In genomic region chr12:110466791-110467190, GRCh38 we compare ENCODE assay signal across 8 cellular contexts. TPM values are rescaled to one million over a fixed set of nuclear protein-coding genes. Genes with fewer than 3 reads are reported as not detected.
DNase-seq lines count a peak whose midpoint lies in the region; ATAC-seq and TF ChIP-seq lines count a peak whose summit lies in the region.

No MANE protein-coding gene starts in this region.

- no peaks in the 10 kb centered on the region for H3K9me3 ChIP-seq in esophagus muscularis mucosa

- CTCF ChIA-PET in GM10248 (lab: Yijun Ruan, JAX) = interaction anchor here (4.9 to 6.3 kb wide), 3 partner anchors 10 to 134 kb away, joined by 40 to 71 read pairs (median 58); partner anchors contain the start of gene ARPC3

- peak overlapping the region; percentile 77 to 91 (median 82) for H3K4me3 ChIP-seq in esophagus muscularis mucosa

- intact Hi-C loops in esophagus muscularis mucosa (cut with DNase I) = loop anchor here (5.0 kb wide), 1 partner anchor 136 kb away; no protein-coding TSS in a partner anchor

- ATAC-seq in stimulated activated memory B cell treated with anti-CD40 and anti-IgM and Interleukin-4, amounts not matched to agents 10 μg/mL and 1 μg/mL and 100 μg/mL, for 72 hours = no peak
- ATAC-seq in left lobe of liver = no peak

- H3K4me3 Mint-ChIP-seq in activated T-cell treated with anti-CD3 and anti-CD28 coated beads, Interleukin-2, amount 50 U/mL, for 24 hours = peak overlapping the region; percentile 94
- H3K4me3 Mint-ChIP-seq in stimulated activated memory B cell treated with anti-CD40 and anti-IgM and Interleukin-4, amounts not matched to agents 10 μg/mL and 1 μg/mL and 100 μg/mL, for 72 hours = peak overlapping the region; percentile 93

- no peaks in the 10 kb centered on the region for H3K9me3 Mint-ChIP-seq in activated T-cell treated with anti-CD3 and anti-CD28 coated beads, Interleukin-2, amount 50 U/mL, for 24 hours
- no peaks in the 10 kb centered on the region for H3K9me3 Mint-ChIP-seq in stimulated activated memory B cell treated with anti-CD40 and anti-IgM and Interleukin-4, amounts not matched to agents 10 μg/mL and 1 μg/mL and 100 μg/mL, for 72 hours

- peaks cover 70% of the 10 kb centered on the region for H3K36me3 Mint-ChIP-seq in activated T-cell treated with anti-CD3 and anti-CD28 coated beads, Interleukin-2, amount 50 U/mL, for 24 hours (ENCODE audit: low read depth)
- peaks cover 18% of the 10 kb centered on the region for H3K36me3 Mint-ChIP-seq in stimulated activated memory B cell treated with anti-CD40 and anti-IgM and Interleukin-4, amounts not matched to agents 10 μg/mL and 1 μg/mL and 100 μg/mL, for 72 hours

- DNase-seq in activated T-cell treated with anti-CD3 and anti-CD28 coated beads, Interleukin-2, amount 50 U/mL, for 24 hours = no peak
- DNase-seq in activated T-cell treated with anti-CD3 and anti-CD28 coated beads for 4 hours = no peak
- DNase-seq in OCI-M1 (lab: John Stamatoyannopoulos, UW) = peak; percentile 46
- DNase-seq in esophagus muscularis mucosa (ENCODE audit: extremely low spot score) = no peak
- no peak for DNase-seq in GM10248 (ENCODE audit: extremely low spot score)
- no peak for DNase-seq in left lobe of liver (ENCODE audit: low spot score)
- no peak for DNase-seq in KG1 (lab: John Stamatoyannopoulos, UW)

- peak overlapping the region in 1 of 4 donors; percentile 94 for H3K27ac ChIP-seq in esophagus muscularis mucosa (replicated peaks in 1 of 4)

- no peaks in the 10 kb centered on the region for H3K27me3 ChIP-seq in esophagus muscularis mucosa

- 69% methylated on average over 5 of the region's 5 CpGs for WGBS in esophagus muscularis mucosa

- peaks cover 7 to 36% (median 33%) of the 10 kb centered on the region in 4 donors for H3K36me3 ChIP-seq in esophagus muscularis mucosa

- no peak for TF ChIP-seq POLR2A in esophagus muscularis mucosa (IDR thresholded peaks at IDR 0.05; ENCODE audit: low read depth)

- no peaks in the 10 kb centered on the region for H3K27me3 Mint-ChIP-seq in activated T-cell treated with anti-CD3 and anti-CD28 coated beads, Interleukin-2, amount 50 U/mL, for 24 hours
- H3K27me3 Mint-ChIP-seq in stimulated activated memory B cell treated with anti-CD40 and anti-IgM and Interleukin-4, amounts not matched to agents 10 μg/mL and 1 μg/mL and 100 μg/mL, for 72 hours = no peaks in the 10 kb centered on the region

- H3K4me1 Mint-ChIP-seq in activated T-cell treated with anti-CD3 and anti-CD28 coated beads, Interleukin-2, amount 50 U/mL, for 24 hours (ENCODE audit: low read depth) = peaks cover 50% of the 10 kb centered on the region
- H3K4me1 Mint-ChIP-seq in stimulated activated memory B cell treated with anti-CD40 and anti-IgM and Interleukin-4, amounts not matched to agents 10 μg/mL and 1 μg/mL and 100 μg/mL, for 72 hours = peaks cover 44% of the 10 kb centered on the region

- TF ChIP-seq CTCF in esophagus muscularis mucosa (IDR thresholded peaks at IDR 0.05) (no peak), GM10248 (IDR thresholded peaks at IDR 0.05; ENCODE audit: control extremely low read depth, extremely low read depth, low read depth, missing control alignments) (no peak)

- peaks cover 16 to 36% (median 28%) of the 10 kb centered on the region in 4 donors for H3K4me1 ChIP-seq in esophagus muscularis mucosa

- no peak for TF ChIP-seq EP300 in esophagus muscularis mucosa (IDR thresholded peaks at IDR 0.05)

- POLR2A ChIA-PET in GM10248 (lab: Yijun Ruan, JAX) = interaction anchor here (2.0 kb wide), 1 partner anchor 134 kb away, joined by 6 read pairs; no protein-coding TSS in a partner anchor

- peak overlapping the region; percentile 71 for H3K27ac Mint-ChIP-seq in activated T-cell treated with anti-CD3 and anti-CD28 coated beads, Interleukin-2, amount 50 U/mL, for 24 hours
- no peak overlapping the region for H3K27ac Mint-ChIP-seq in stimulated activated memory B cell treated with anti-CD40 and anti-IgM and Interleukin-4, amounts not matched to agents 10 μg/mL and 1 μg/mL and 100 μg/mL, for 72 hours

RNA-seq across cellular contexts. Expression of gene GPN3, which starts 1.3 kb away (rescaled TPM):
- total RNA-seq in esophagus muscularis mucosa (10 to 100 TPM; 18.5 to 39.0 (median 25.9) TPM), left lobe of liver (16.6 TPM)

RNA-seq across cellular contexts. Expression of gene FAM216A, which starts 1.9 kb away (rescaled TPM):
- total RNA-seq in esophagus muscularis mucosa (10 to 100 TPM in 1 of 4 donors, 1 to 10 TPM in 3; 6.2 to 10.4 (median 8.0) TPM), left lobe of liver (2.2 TPM)

RNA-seq across cellular contexts. Expression of gene ARPC3, which starts 16.7 kb away (rescaled TPM):
- total RNA-seq in esophagus muscularis mucosa = 100 to 1,000 TPM; 227 to 363 (median 257) TPM
- 54.0 TPM for total RNA-seq in left lobe of liver

RNA-seq across cellular contexts. Expression of gene VPS29, which starts 35.1 kb away (rescaled TPM):
- total RNA-seq in esophagus muscularis mucosa = 100 to 1,000 TPM; 126 to 166 (median 156) TPM
- total RNA-seq in left lobe of liver = 42.3 TPM

RNA-seq across cellular contexts. Expression of gene RAD9B, which starts 35.3 kb away (rescaled TPM):
- total RNA-seq in esophagus muscularis mucosa = 1 to 10 TPM in 3 of 4 donors, under 1 TPM in 1; 0.98 to 5.0 (median 2.0) TPM
- total RNA-seq in left lobe of liver = 0.25 TPM
